ENCODE assay signal across 16 cellular contexts in genomic region chr21:34204021-34204420, GRCh38.
DNase-seq lines count a peak whose midpoint lies in the region; FAIRE-seq and TF ChIP-seq lines count a peak whose summit lies in the region.
"Had no signal": no experiment of that assay in that cellular context is flagged by ENCODE, and none has a peak within 500 bp of the region (broad histone marks: within the 10 kb centered on the region; RNA-seq: fewer than 3 reads in every experiment).

No MANE protein-coding gene starts in this region.

- TF ChIP-seq CTCF in H1 (IDR thresholded peaks at IDR 0.05; ENCODE audit: control extremely low read depth in 1 of 3, insufficient read depth in 1 of 3, low read depth in 1 of 3, low read length in 3 of 3) (no peak), vagina (IDR thresholded peaks at IDR 0.05) (no peak)

- H2AFZ ChIP-seq in H1 (ENCODE audit: low read length), result 0 out of 2 replicates have a peak overlapping the region, but pooled peaks have one; percentile 0

- H2BK5ac ChIP-seq in H1 (ENCODE audit: low read depth, low read length), result no peak overlapping the region; the same call in 1 of the 2 replicates

- H3K27ac ChIP-seq in H1 (ENCODE audit: low read depth, low read length), result no peak overlapping the region
- H3K27ac ChIP-seq in skeletal muscle tissue (ENCODE audit: low read depth, low read length), result peak overlapping the region; percentile 3
- no peak overlapping the region for H3K27ac ChIP-seq in vagina
- H3K27ac ChIP-seq: BLaER1 had no signal

- H3K36me3 ChIP-seq in H1 (ENCODE audit: control insufficient read depth in 2 of 4, insufficient read depth in 4 of 4, low read length in 3 of 4), result no peaks in the 10 kb centered on the region
- H3K36me3 ChIP-seq in skeletal muscle tissue (ENCODE audit: control insufficient read depth in 3 of 3, insufficient read depth in 3 of 3, low read length in 3 of 3), result no peaks in the 10 kb centered on the region
- H3K36me3 ChIP-seq in vagina, result no peaks in the 10 kb centered on the region
- H3K36me3 ChIP-seq: BLaER1, HAP-1, Peyer's patch had no signal

- H3K4ac ChIP-seq in H1 (replicated peaks; ENCODE audit: insufficient read length, low read depth, low read length), result no peak overlapping the region

- intact Hi-C loops in vagina (cut with DNase I), result loop anchor here (10.0 kb wide), 2 partner anchors 119 to 269 kb away; no protein-coding TSS in a partner anchor

- TF ChIP-seq RAD21 in H1 (IDR thresholded peaks at IDR 0.05 in 1 of 2, conservative IDR thresholded peaks at IDR 0.05 in 1 of 2; ENCODE audit: low read depth in 2 of 2, low read length in 2 of 2), result no peak

- peak overlapping the region; percentile 93; the same call in 1 of the 2 replicates for H2BK20ac ChIP-seq in H1 (ENCODE audit: low read length)

- no peak for TF ChIP-seq EP300 in H1 (IDR thresholded peaks at IDR 0.05; ENCODE audit: borderline replicate concordance in 1 of 2, low read depth in 2 of 2, low read length in 2 of 2)

- H3K27me3 ChIP-seq in H1 (replicated peaks in 1 of 4; ENCODE audit: control insufficient read depth in 3 of 4, extremely low read depth in 1 of 4, insufficient read depth in 3 of 4, low read length in 3 of 4), result no peaks in the 10 kb centered on the region
- no peaks in the 10 kb centered on the region for H3K27me3 ChIP-seq in skeletal muscle tissue (ENCODE audit: control insufficient read depth in 3 of 3, insufficient read depth in 3 of 3, low read length in 3 of 3)
- H3K27me3 ChIP-seq in vagina, result no peaks in the 10 kb centered on the region
- H3K27me3 ChIP-seq: BLaER1, Peyer's patch had no signal

- WGBS in H1 (ENCODE audit: extremely low coverage in 1 of 2, insufficient coverage in 1 of 2, insufficient read length in 1 of 2, insufficient replicate concordance in 2 of 2, low coverage in 1 of 2, low lambda C conversion rate in 2 of 2, missing lambda C conversion rate in 1 of 2), 2 experiments, result 86% methylated on average over 10 of the region's 10 CpGs; no CpG with 5 or more reads in 1 of the 2 experiments

- DNase-seq in DMS 273 treated with DMSO at 0.1 percent for 48 hours (lab: John Stamatoyannopoulos, UW) (peak; percentile 62), NCI-H1092 treated with DMSO at 0.1 percent for 48 hours (lab: John Stamatoyannopoulos, UW) (peak; percentile 93), H1 (ENCODE audit: low read depth in 1 of 2, low spot score in 2 of 2) (no peak), CD1c-positive myeloid dendritic cell (ENCODE audit: extremely low spot score) (no peak), vagina (ENCODE audit: extremely low spot score in 2 of 2) (no peak), medulla oblongata (ENCODE audit: extremely low spot score) (no peak)
- DNase-seq: DND-41; effector CD4-positive, alpha-beta T cell; MV-4-11; NCI-H510A; Peyer's patch; stimulated activated CD4-positive, alpha-beta T cell treated with anti-CD3 and anti-CD28 coated beads, Interleukin-1b, Interleukin-23, amount 100 ng/mL, for 48 hours had no signal

- peaks cover 4% of the 10 kb centered on the region for H3K23me2 ChIP-seq in H1 (ENCODE audit: low read depth, low read length)

- H3K23ac ChIP-seq in H1 (ENCODE audit: insufficient read length), result no peak overlapping the region

- H3K4me3 ChIP-seq in H1 (ENCODE audit: extremely low read depth in 1 of 4, insufficient read depth in 2 of 4, low read depth in 3 of 4, low read length in 4 of 4) (no peak overlapping the region), skeletal muscle tissue (ENCODE audit: low read length in 3 of 3) (peak overlapping the region in 1 of 3 donors; percentile 17), vagina (no peak overlapping the region)
- H3K4me3 ChIP-seq: BLaER1, HAP-1, Peyer's patch had no signal

- no peak overlapping the region for H3K56ac ChIP-seq in H1 (replicated peaks; ENCODE audit: insufficient read length, low read depth, low read length)

- no peak overlapping the region for H4K5ac ChIP-seq in H1 (ENCODE audit: insufficient read length, low read depth, low read length)

- no peaks in the 10 kb centered on the region for H3K79me2 ChIP-seq in H1 (ENCODE audit: control insufficient read depth in 1 of 2, insufficient read depth in 2 of 2, low read length in 2 of 2)

- 0 out of 4 replicates have a peak overlapping the region, but pooled peaks of 1 of the 2 experiments have one; percentile 17 for H3K4me2 ChIP-seq in H1 (ENCODE audit: insufficient read depth in 1 of 2, low read depth in 2 of 2, low read length in 2 of 2)
- H3K4me2 ChIP-seq: BLaER1 had no signal

- peak overlapping the region; percentile 48; the same call in 1 of the 2 replicates for H3K18ac ChIP-seq in H1 (ENCODE audit: extremely low read depth, low read length)

- H2BK120ac ChIP-seq in H1 (replicated peaks; ENCODE audit: low read depth, low read length), result peak overlapping the region; percentile 45

- H2AK5ac ChIP-seq in H1 (ENCODE audit: low read depth, low read length), result no peak overlapping the region

- no peaks in the 10 kb centered on the region for H3K9me3 ChIP-seq in H1 (ENCODE audit: insufficient read depth in 2 of 2, low read depth in 1 of 2, low read length in 1 of 2)
- no peaks in the 10 kb centered on the region for H3K9me3 ChIP-seq in skeletal muscle tissue (ENCODE audit: control insufficient read depth in 3 of 3, low read length in 3 of 3)
- H3K9me3 ChIP-seq in vagina, result no peaks in the 10 kb centered on the region
- H3K9me3 ChIP-seq: HAP-1, Peyer's patch had no signal

- no peaks in the 10 kb centered on the region for H3K79me1 ChIP-seq in H1 (ENCODE audit: low read depth, low read length)

- TF ChIP-seq POLR2A in H1 (IDR thresholded peaks at IDR 0.05; ENCODE audit: control extremely low read depth in 1 of 2, low read depth in 2 of 2, low read length in 2 of 2) (no peak), vagina (IDR thresholded peaks at IDR 0.05) (no peak)

- peaks cover 7 to 19% (median 11%) of the 10 kb centered on the region in 4 experiments for H3K4me1 ChIP-seq in H1 (replicated peaks in 1 of 4; ENCODE audit: control insufficient read depth in 3 of 4, insufficient read depth in 4 of 4, low read length in 3 of 4)
- peaks cover 22 to 37% (median 26%) of the 10 kb centered on the region in 3 donors for H3K4me1 ChIP-seq in skeletal muscle tissue (ENCODE audit: control insufficient read depth in 3 of 3, insufficient read depth in 3 of 3, low read length in 3 of 3)
- H3K4me1 ChIP-seq in vagina, result peaks cover 36% of the 10 kb centered on the region

- POLR2A ChIA-PET in H1 (lab: Charles Lee; ENCODE audit: partially characterized antibody), result interaction anchor here (1.0 to 2.2 kb wide), 8 partner anchors 9 to 280 kb away, joined by 3 to 7 read pairs (median 4); no protein-coding TSS in a partner anchor

- H2BK15ac ChIP-seq in H1 (ENCODE audit: low read length), result peak overlapping the region; percentile 65; the same call in 1 of the 2 replicates

- peak overlapping the region; percentile 72 for H4K91ac ChIP-seq in H1 (replicated peaks; ENCODE audit: insufficient read length, low read length)

- FAIRE-seq in H1 (lab: Jason Lieb, UNC), result no peak
- FAIRE-seq: urothelium cell line had no signal

- H2BK12ac ChIP-seq in H1 (ENCODE audit: low read depth, low read length), result peak overlapping the region; percentile 95; the same call in 1 of the 2 replicates

- H3K9ac ChIP-seq in H1 (replicated peaks in 1 of 4; ENCODE audit: extremely low read depth in 1 of 4, low read depth in 3 of 4, low read length in 3 of 4) (no peak overlapping the region), skeletal muscle tissue (ENCODE audit: low read depth in 1 of 3, low read length in 3 of 3) (peak overlapping the region in 2 of 3 donors; percentile 59 to 63)
- H3K9ac ChIP-seq: BLaER1 had no signal

- H4K20me1 ChIP-seq in H1 (replicated peaks in 1 of 2; ENCODE audit: control insufficient read depth in 1 of 2, insufficient read depth in 2 of 2, low read length in 2 of 2), result no peaks in the 10 kb centered on the region
- H4K20me1 ChIP-seq: BLaER1 had no signal

- CTCF ChIA-PET in H1 (lab: Charles Lee; ENCODE audit: partially characterized antibody), result interaction anchor here (0.8 to 6.4 kb wide), 12 partner anchors 13 to 280 kb away, joined by 3 to 56 read pairs (median 4); no protein-coding TSS in a partner anchor

- H3K14ac ChIP-seq in H1 (ENCODE audit: insufficient read length), result no peak overlapping the region

- H4K8ac ChIP-seq in H1 (ENCODE audit: extremely low read depth, insufficient read depth, low read length), result no peak overlapping the region

TF ChIP-seq in H1, 55 proteins besides CTCF, POLR2A, EP300 and RAD21:
- TF ChIP-seq SP2 (IDR thresholded peaks at IDR 0.05; ENCODE audit: low read length) (no peak), EGR1 (IDR thresholded peaks at IDR 0.05; ENCODE audit: borderline replicate concordance, low read depth, low read length) (no peak), ATF2 (IDR thresholded peaks at IDR 0.05; ENCODE audit: low read length) (no peak), ASH2L (IDR thresholded peaks at IDR 0.05; ENCODE audit: low read length) (no peak), JUND (IDR thresholded peaks at IDR 0.05; ENCODE audit: low read length) (no peak), SP4 (IDR thresholded peaks at IDR 0.05; ENCODE audit: low read length) (no peak), TEAD4 (IDR thresholded peaks at IDR 0.05; ENCODE audit: low read depth, low read length) (no peak), POU5F1 (IDR thresholded peaks at IDR 0.05; ENCODE audit: low read depth, low read length) (no peak), ZNF274 (IDR thresholded peaks at IDR 0.05; ENCODE audit: borderline replicate concordance, extremely low read depth, low read length) (no peak), SIRT6 (IDR thresholded peaks at IDR 0.05; ENCODE audit: low read length) (no peak)

Comparison
In these comparisons a context has a peak if more than half of its experiments do, and no peak if none do; other contexts are left out.
1. DNase-seq: peak in DMS 273 treated with DMSO at 0.1 percent for 48 hours (single experiment) and NCI-H1092 treated with DMSO at 0.1 percent for 48 hours (single experiment); none in H1 (0 of 2), CD1c-positive myeloid dendritic cell (single experiment), vagina (0 of 2) and medulla oblongata (single experiment).
2. H3K9ac ChIP-seq: peak in skeletal muscle tissue (2 of 3); none in H1 (0 of 4).